ENCODE assay signal across 1 cellular context in genomic region chr20:53654932-53655674, GRCh38.
TF ChIP-seq lines count a peak whose summit lies in the region.

No MANE protein-coding gene starts in this region.

TF ChIP-seq in H1, 55 proteins besides CTCF, POLR2A, EP300 and RAD21 (continued from another document):
- no peak for TF ChIP-seq KDM5A (IDR thresholded peaks at IDR 0.05; ENCODE audit: low read length)
- no peak for TF ChIP-seq TAF7 (optimal IDR thresholded peaks at IDR 0.05; ENCODE audit: borderline replicate concordance, low read depth, low read length)
- TF ChIP-seq ATF2 (IDR thresholded peaks at IDR 0.05; ENCODE audit: low read length): no peak
- TF ChIP-seq JUND (IDR thresholded peaks at IDR 0.05; ENCODE audit: low read length): no peak
- no peak for TF ChIP-seq CHD2 (IDR thresholded peaks at IDR 0.05; ENCODE audit: low read length)
- TF ChIP-seq CBX5 (IDR thresholded peaks at IDR 0.05; ENCODE audit: low read depth, low read length): no peak
- no peak for TF ChIP-seq BACH1 (IDR thresholded peaks at IDR 0.05; ENCODE audit: low read length)
